1 cellular context compared by ENCODE assay signal in the genomic region with DNA sequence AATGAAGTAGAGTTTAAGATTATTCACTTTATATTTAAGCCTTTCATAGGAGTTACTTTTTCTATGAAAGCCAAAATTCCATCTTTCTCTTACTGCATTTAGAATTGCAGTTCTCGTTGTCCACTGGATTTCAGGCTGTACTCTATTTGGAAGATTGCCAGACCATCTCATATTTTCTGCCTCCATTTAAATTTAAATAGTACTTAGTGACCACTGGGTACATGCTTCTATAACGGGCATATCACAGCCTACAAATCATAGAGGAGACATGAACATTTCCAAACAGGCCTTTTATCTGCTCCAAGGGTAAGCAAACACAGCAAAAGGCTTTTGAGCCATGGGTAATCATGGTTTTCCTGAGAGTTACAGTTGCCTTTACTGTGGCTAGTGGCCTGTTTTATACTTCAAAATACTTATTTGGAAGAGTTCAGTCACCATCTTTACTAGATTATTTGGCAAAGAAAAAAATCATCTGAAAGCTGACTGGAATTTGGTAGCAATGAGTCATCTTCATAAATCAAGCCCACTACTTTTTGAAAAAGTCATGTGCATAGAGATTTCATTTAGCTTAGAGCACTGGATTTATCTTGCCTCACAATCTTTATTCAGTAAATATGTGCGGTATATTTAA.
TF ChIP-seq lines count a peak whose summit lies in the region.

No MANE protein-coding gene starts in this region.

TF ChIP-seq in GM23338, 12 proteins besides CTCF, POLR2A, EP300 and RAD21 (continued from another document):
- no peak for TF ChIP-seq ZNF462 (CRISPR knock-in tag; IDR thresholded peaks at IDR 0.05)
- no peak for TF ChIP-seq STAT1 (IDR thresholded peaks at IDR 0.05; ENCODE audit: unreplicated experiment)
- TF ChIP-seq NANOG (IDR thresholded peaks at IDR 0.05; ENCODE audit: borderline replicate concordance): no peak
TF ChIP-seq in GM23338: peak in this region for 0.
